20 cellular contexts compared by ENCODE assay signal in the genomic region with DNA sequence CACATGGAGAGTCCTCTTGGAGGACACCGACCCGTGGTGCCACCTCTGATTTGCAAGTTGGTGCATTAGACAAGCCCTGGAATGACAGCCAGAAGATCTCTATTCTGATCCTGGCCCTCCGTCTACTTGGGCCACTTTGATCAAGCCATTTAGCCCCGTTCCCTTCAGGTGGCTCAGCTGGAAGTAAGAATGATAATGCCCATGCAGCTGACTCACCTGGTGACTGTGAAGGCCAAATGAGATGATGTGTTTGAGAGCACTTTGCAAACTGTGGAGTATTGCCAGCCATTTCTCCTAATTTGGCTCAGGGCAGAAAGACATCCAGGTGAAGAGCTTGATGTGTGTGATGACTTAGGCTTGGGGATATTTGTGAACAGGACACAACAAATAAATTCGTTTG.
DNase-seq lines count a peak whose midpoint lies in the region; ATAC-seq and TF ChIP-seq lines count a peak whose summit lies in the region.
"Had no signal": no experiment of that assay in that cellular context is flagged by ENCODE, and none has a peak within 500 bp of the region (broad histone marks: within the 10 kb centered on the region; RNA-seq: fewer than 3 reads in every experiment).

No MANE protein-coding gene starts in this region.

- H3K4me1 ChIP-seq in tibial artery, result peaks cover 0 to 70% (median 49%) of the 10 kb centered on the region in 4 donors

- peak overlapping the region in 57 of 59 donors; percentile 5 to 99 (median 94) for H3K27ac ChIP-seq in dorsolateral prefrontal cortex
- peak overlapping the region in 1 of 2 donors; percentile 77 for H3K27ac ChIP-seq in tibial artery
- no peak overlapping the region for H3K27ac ChIP-seq in CD4-positive, alpha-beta T cell (ENCODE audit: low read depth, low read length)
- H3K27ac ChIP-seq: colonic mucosa, neutrophil had no signal

- POLR2A ChIA-PET in CD4-positive, alpha-beta T cell (lab: Charles Lee), result no interaction called here

- DNase-seq in NCI-H510A treated with DMSO at 0.1 percent for 48 hours (lab: John Stamatoyannopoulos, UW) (peak; percentile 25), NCI-H510A (lab: John Stamatoyannopoulos, UW) (no peak), NCI-H774 (lab: John Stamatoyannopoulos, UW) (peak; percentile 46), dorsolateral prefrontal cortex (peak in 1 of 10 donors; percentile 23), tibial artery (no peak)
- DNase-seq in activated naive CD8-positive, alpha-beta T cell treated with anti-CD3 and anti-CD28 coated beads, Interleukin-2, amount 50 U/mL, for 24 hours, result no peak
- DNase-seq in CD4-positive, alpha-beta T cell, result no peak
- DNase-seq: activated T-cell treated with anti-CD3 and anti-CD28 coated beads, Interleukin-2, amount 50 U/mL, for 72 hours; colonic mucosa; HCEC 1CT; islet precursor cell; NCI-H1105; stimulated activated CD4-positive, alpha-beta T cell treated with anti-CD3 and anti-CD28 coated beads, Interleukin-4, amount 100 ng/mL, for 4 hours; T1000 had no signal

- no peaks in the 10 kb centered on the region for H3K9me3 ChIP-seq in tibial artery
- no peaks in the 10 kb centered on the region for H3K9me3 ChIP-seq in CD4-positive, alpha-beta T cell (ENCODE audit: control insufficient read depth, low read length)
- H3K9me3 ChIP-seq: colonic mucosa, neutrophil had no signal

- H3K27ac Mint-ChIP-seq in stimulated activated memory B cell treated with anti-CD40 and anti-IgM and Interleukin-4, amounts not matched to agents 10 μg/mL and 1 μg/mL and 100 μg/mL, for 72 hours, result peak overlapping the region; percentile 94
- H3K27ac Mint-ChIP-seq in activated naive CD8-positive, alpha-beta T cell treated with anti-CD3 and anti-CD28 coated beads, Interleukin-2, amount 50 U/mL, for 24 hours, result no peak overlapping the region
- no peak overlapping the region for H3K27ac Mint-ChIP-seq in CD4-positive, alpha-beta T cell
- H3K27ac Mint-ChIP-seq: activated T-cell treated with anti-CD3 and anti-CD28 coated beads, Interleukin-2, amount 50 U/mL, for 72 hours; B cell had no signal

- H3K4me3 ChIP-seq in dorsolateral prefrontal cortex, result no peak overlapping the region
- no peak overlapping the region for H3K4me3 ChIP-seq in tibial artery
- H3K4me3 ChIP-seq: colonic mucosa, lung had no signal

- no peak for TF ChIP-seq CTCF in dorsolateral prefrontal cortex (IDR thresholded peaks at IDR 0.05 in 54 of 56, conservative IDR thresholded peaks at IDR 0.05 in 2 of 56; ENCODE audit: low read depth in 1 of 56, partially characterized antibody in 56 of 56)
- no peak for TF ChIP-seq CTCF in tibial artery (IDR thresholded peaks at IDR 0.05)
- TF ChIP-seq CTCF in CD4-positive, alpha-beta T cell (IDR thresholded peaks at IDR 0.05), result no peak

- H3K36me3 Mint-ChIP-seq in stimulated activated memory B cell treated with anti-CD40 and anti-IgM and Interleukin-4, amounts not matched to agents 10 μg/mL and 1 μg/mL and 100 μg/mL, for 72 hours, result peaks cover 21% of the 10 kb centered on the region
- H3K36me3 Mint-ChIP-seq in activated naive CD8-positive, alpha-beta T cell treated with anti-CD3 and anti-CD28 coated beads, Interleukin-2, amount 50 U/mL, for 24 hours (ENCODE audit: low read depth), result no peaks in the 10 kb centered on the region
- no peaks in the 10 kb centered on the region for H3K36me3 Mint-ChIP-seq in CD4-positive, alpha-beta T cell (ENCODE audit: low read depth)

- no peaks in the 10 kb centered on the region for H3K9me3 Mint-ChIP-seq in stimulated activated memory B cell treated with anti-CD40 and anti-IgM and Interleukin-4, amounts not matched to agents 10 μg/mL and 1 μg/mL and 100 μg/mL, for 72 hours
- no peaks in the 10 kb centered on the region for H3K9me3 Mint-ChIP-seq in activated naive CD8-positive, alpha-beta T cell treated with anti-CD3 and anti-CD28 coated beads, Interleukin-2, amount 50 U/mL, for 24 hours
- no peaks in the 10 kb centered on the region for H3K9me3 Mint-ChIP-seq in CD4-positive, alpha-beta T cell
- H3K9me3 Mint-ChIP-seq: activated naive CD4-positive, alpha-beta T cell treated with anti-CD3 and anti-CD28 coated beads, Interleukin-2, amount 50 U/mL, for 72 hours; activated T-cell treated with anti-CD3 and anti-CD28 coated beads, Interleukin-2, amount 50 U/mL, for 72 hours had no signal

- ATAC-seq in stimulated activated memory B cell treated with anti-CD40 and anti-IgM and Interleukin-4, amounts not matched to agents 10 μg/mL and 1 μg/mL and 100 μg/mL, for 72 hours, result no peak
- no peak for ATAC-seq in activated naive CD8-positive, alpha-beta T cell treated with anti-CD3 and anti-CD28 coated beads, Interleukin-2, amount 50 U/mL, for 24 hours
- no peak for ATAC-seq in CD4-positive, alpha-beta T cell (ENCODE audit: poor library complexity)
- ATAC-seq: activated CD4-positive, CD25-positive, alpha-beta regulatory T cell treated with anti-CD3 and anti-CD28 coated beads, Interleukin-2, amount 50 U/mL, for 24 hours; activated naive CD4-positive, alpha-beta T cell treated with anti-CD3 and anti-CD28 coated beads, Interleukin-2, amount 50 U/mL, for 72 hours; activated T-cell treated with anti-CD3 and anti-CD28 coated beads, Interleukin-2, amount 50 U/mL, for 72 hours had no signal

- intact Hi-C loops in dorsolateral prefrontal cortex (cut with DNase I), result loop anchor here in 1 of 2 donors (10.0 kb wide), 1 partner anchor 171 kb away; a partner anchor contains a TSS
- intact Hi-C loops in tibial artery (cut with DNase I; ENCODE audit: low total_unique reads), result no loop called here
- intact Hi-C loops in CD4-positive, alpha-beta T cell (cut with DNase I, micrococcal nuclease), result loop anchor here in 1 of 2 experiments (10.0 kb wide), 1 partner anchor 219 kb away; no protein-coding TSS in a partner anchor

- no peaks in the 10 kb centered on the region for H3K36me3 ChIP-seq in tibial artery
- H3K36me3 ChIP-seq: colonic mucosa, neutrophil had no signal

- H3K27me3 Mint-ChIP-seq in stimulated activated memory B cell treated with anti-CD40 and anti-IgM and Interleukin-4, amounts not matched to agents 10 μg/mL and 1 μg/mL and 100 μg/mL, for 72 hours, result no peaks in the 10 kb centered on the region
- H3K27me3 Mint-ChIP-seq in activated naive CD8-positive, alpha-beta T cell treated with anti-CD3 and anti-CD28 coated beads, Interleukin-2, amount 50 U/mL, for 24 hours, result no peaks in the 10 kb centered on the region
- no peaks in the 10 kb centered on the region for H3K27me3 Mint-ChIP-seq in CD4-positive, alpha-beta T cell
- H3K27me3 Mint-ChIP-seq: B cell had no signal

- H3K4me3 Mint-ChIP-seq in stimulated activated memory B cell treated with anti-CD40 and anti-IgM and Interleukin-4, amounts not matched to agents 10 μg/mL and 1 μg/mL and 100 μg/mL, for 72 hours, result no peak overlapping the region
- H3K4me3 Mint-ChIP-seq in activated naive CD8-positive, alpha-beta T cell treated with anti-CD3 and anti-CD28 coated beads, Interleukin-2, amount 50 U/mL, for 24 hours, result no peak overlapping the region
- H3K4me3 Mint-ChIP-seq in CD4-positive, alpha-beta T cell, result no peak overlapping the region
- H3K4me3 Mint-ChIP-seq: activated T-cell treated with anti-CD3 and anti-CD28 coated beads, Interleukin-2, amount 50 U/mL, for 72 hours; B cell had no signal

- H3K27me3 ChIP-seq in dorsolateral prefrontal cortex (no peaks in the 10 kb centered on the region), tibial artery (no peaks in the 10 kb centered on the region)
- no peaks in the 10 kb centered on the region for H3K27me3 ChIP-seq in CD4-positive, alpha-beta T cell (ENCODE audit: control insufficient read depth, insufficient read depth, low read length)
- H3K27me3 ChIP-seq: colonic mucosa, neutrophil had no signal

- CTCF ChIA-PET in CD4-positive, alpha-beta T cell (lab: Charles Lee), result no interaction called here

- H3K4me1 Mint-ChIP-seq in stimulated activated memory B cell treated with anti-CD40 and anti-IgM and Interleukin-4, amounts not matched to agents 10 μg/mL and 1 μg/mL and 100 μg/mL, for 72 hours, result peaks cover 46% of the 10 kb centered on the region
- peaks cover 42% of the 10 kb centered on the region for H3K4me1 Mint-ChIP-seq in activated naive CD8-positive, alpha-beta T cell treated with anti-CD3 and anti-CD28 coated beads, Interleukin-2, amount 50 U/mL, for 24 hours
- peaks cover 50% of the 10 kb centered on the region for H3K4me1 Mint-ChIP-seq in CD4-positive, alpha-beta T cell (ENCODE audit: low read depth)

Comparison
In these comparisons a context has a peak if more than half of its experiments do, and no peak if none do; other contexts are left out.
1. DNase-seq: peak in NCI-H510A treated with DMSO at 0.1 percent for 48 hours (single experiment) and NCI-H774 (single experiment); none in NCI-H510A (single experiment), activated naive CD8-positive, alpha-beta T cell treated with anti-CD3 and anti-CD28 coated beads, Interleukin-2, amount 50 U/mL, for 24 hours (single experiment), tibial artery (0 of 2) and CD4-positive, alpha-beta T cell (0 of 10).